21 cellular contexts compared by ENCODE assay signal in genomic region chr15:60044636-60045273, GRCh38. TPM values are rescaled to one million over a fixed set of nuclear protein-coding genes. Genes with fewer than 3 reads are reported as not detected.
DNase-seq lines count a peak whose midpoint lies in the region; ATAC-seq, FAIRE-seq and TF ChIP-seq lines count a peak whose summit lies in the region.
"Had no signal": no experiment of that assay in that cellular context is flagged by ENCODE, and none has a peak within 500 bp of the region (broad histone marks: within the 10 kb centered on the region; RNA-seq: fewer than 3 reads in every experiment).

No MANE protein-coding gene starts in this region.

- DNase-seq in stimulated activated CD4-positive, alpha-beta T cell treated with anti-CD3 and anti-CD28 coated beads, Interleukin-15, amount 100 ng/mL, for 24 hours, result peak; percentile 20
- no peak for DNase-seq in stimulated activated CD4-positive, alpha-beta T cell treated with anti-CD3 and anti-CD28 coated beads, Interleukin-2, amount 100 ng/mL, for 24 hours
- DNase-seq in MM.1S, result peak; percentile 70
- peak; percentile 33 for DNase-seq in activated T-helper 2 cell treated with anti-CD3 and anti-CD28 coated beads, Interferon-gamma antibody, Interleukin-2, Interleukin-4, amounts not matched to agents 10 μg/mL and 5 μg/mL and 100 μg/mL, durations not matched to agents 14 hours and 24 hours and 36 hours (ENCODE audit: low spot score)
- no peak for DNase-seq in kidney
- DNase-seq: cortex of kidney, DMS153, erythroblast, GOT3, Kasumi-1, mucosa of descending colon, NCI-H2081 treated with DMSO at 0.1 percent for 48 hours, SHP77 treated with DMSO at 0.1 percent for 48 hours had no signal

- H4K20me1 ChIP-seq in MM.1S (ENCODE audit: insufficient read depth, low read length), result no peaks in the 10 kb centered on the region

- no peaks in the 10 kb centered on the region for H3K79me2 ChIP-seq in MM.1S (ENCODE audit: low read length)

- H2AFZ ChIP-seq in MM.1S (ENCODE audit: low read length), result peak overlapping the region; percentile 31

- H3K9me2 ChIP-seq in MM.1S (replicated peaks; ENCODE audit: insufficient read depth, low read length), result no peaks in the 10 kb centered on the region

- no peak for FAIRE-seq in kidney (lab: Jason Lieb, UNC)
- FAIRE-seq: astrocyte, keratinocyte had no signal

- intact Hi-C loops in activated T-helper 2 cell treated with anti-CD3 and anti-CD28 coated beads, Interferon-gamma antibody, Interleukin-2, Interleukin-4, amounts not matched to agents 10 μg/mL and 5 μg/mL and 100 μg/mL, durations not matched to agents 14 hours and 24 hours and 36 hours (cut with micrococcal nuclease), result loop anchor here (1.0 to 2.0 kb wide), 6 partner anchors 26 to 125 kb away; no protein-coding TSS in a partner anchor
- intact Hi-C loops in kidney (cut with DNase I), result no loop called here

- H3K36me3 Mint-ChIP-seq in activated T-helper 2 cell treated with anti-CD3 and anti-CD28 coated beads, Interferon-gamma antibody, Interleukin-2, Interleukin-4, amounts not matched to agents 10 μg/mL and 5 μg/mL and 100 μg/mL, durations not matched to agents 14 hours and 24 hours and 36 hours (ENCODE audit: low read depth), result peaks cover 5% of the 10 kb centered on the region
- no peaks in the 10 kb centered on the region for H3K36me3 Mint-ChIP-seq in stimulated activated naive CD8-positive, alpha-beta T cell treated with anti-CD3 and anti-CD28 coated beads, Interleukin-15, Interleukin-2, amounts not matched to agents 100 ng/mL and 50 ng/mL, for 24 hours (ENCODE audit: low read depth)

- H3K27ac ChIP-seq in MM.1S (ENCODE audit: low read length) (peak overlapping the region; percentile 5; the same call in 1 of the 2 replicates), kidney (ENCODE audit: low read depth in 2 of 2, low read length in 2 of 2) (no peak overlapping the region)

- H3K36me3 ChIP-seq in MM.1S (replicated peaks; ENCODE audit: insufficient read depth, low read length), result no peaks in the 10 kb centered on the region
- no peaks in the 10 kb centered on the region for H3K36me3 ChIP-seq in kidney (ENCODE audit: control insufficient read depth in 1 of 2, insufficient read depth in 2 of 2, low read length in 2 of 2)

- H3K27me3 ChIP-seq in MM.1S (replicated peaks; ENCODE audit: insufficient read depth, low read length), result no peaks in the 10 kb centered on the region

- H3K27me3 Mint-ChIP-seq in activated T-helper 2 cell treated with anti-CD3 and anti-CD28 coated beads, Interferon-gamma antibody, Interleukin-2, Interleukin-4, amounts not matched to agents 10 μg/mL and 5 μg/mL and 100 μg/mL, durations not matched to agents 14 hours and 24 hours and 36 hours (ENCODE audit: low read depth), result no peaks in the 10 kb centered on the region
- H3K27me3 Mint-ChIP-seq in stimulated activated naive CD8-positive, alpha-beta T cell treated with anti-CD3 and anti-CD28 coated beads, Interleukin-15, Interleukin-2, amounts not matched to agents 100 ng/mL and 50 ng/mL, for 24 hours, result peaks cover 7% of the 10 kb centered on the region

- H3K4me1 Mint-ChIP-seq in activated T-helper 2 cell treated with anti-CD3 and anti-CD28 coated beads, Interferon-gamma antibody, Interleukin-2, Interleukin-4, amounts not matched to agents 10 μg/mL and 5 μg/mL and 100 μg/mL, durations not matched to agents 14 hours and 24 hours and 36 hours (ENCODE audit: low read depth), result peaks cover 24% of the 10 kb centered on the region
- peaks cover 21% of the 10 kb centered on the region for H3K4me1 Mint-ChIP-seq in stimulated activated naive CD8-positive, alpha-beta T cell treated with anti-CD3 and anti-CD28 coated beads, Interleukin-15, Interleukin-2, amounts not matched to agents 100 ng/mL and 50 ng/mL, for 24 hours (ENCODE audit: low read depth)

- H3K9ac ChIP-seq in MM.1S (ENCODE audit: low read length) (no peak overlapping the region), kidney (ENCODE audit: low read length in 2 of 2) (no peak overlapping the region)

- TF ChIP-seq CTCF in MM.1S (IDR thresholded peaks at IDR 0.05; ENCODE audit: low read length), result no peak
- no peak for TF ChIP-seq CTCF in kidney (IDR thresholded peaks at IDR 0.05; ENCODE audit: borderline replicate concordance, extremely low read depth, insufficient read depth)

- peak overlapping the region; percentile 13 for H3K4me3 Mint-ChIP-seq in activated T-helper 2 cell treated with anti-CD3 and anti-CD28 coated beads, Interferon-gamma antibody, Interleukin-2, Interleukin-4, amounts not matched to agents 10 μg/mL and 5 μg/mL and 100 μg/mL, durations not matched to agents 14 hours and 24 hours and 36 hours (ENCODE audit: low read depth)
- peak overlapping the region; percentile 35 for H3K4me3 Mint-ChIP-seq in stimulated activated naive CD8-positive, alpha-beta T cell treated with anti-CD3 and anti-CD28 coated beads, Interleukin-15, Interleukin-2, amounts not matched to agents 100 ng/mL and 50 ng/mL, for 24 hours

- peak overlapping the region; percentile 77 for H3K27ac Mint-ChIP-seq in activated T-helper 2 cell treated with anti-CD3 and anti-CD28 coated beads, Interferon-gamma antibody, Interleukin-2, Interleukin-4, amounts not matched to agents 10 μg/mL and 5 μg/mL and 100 μg/mL, durations not matched to agents 14 hours and 24 hours and 36 hours
- peak overlapping the region; percentile 50 for H3K27ac Mint-ChIP-seq in stimulated activated naive CD8-positive, alpha-beta T cell treated with anti-CD3 and anti-CD28 coated beads, Interleukin-15, Interleukin-2, amounts not matched to agents 100 ng/mL and 50 ng/mL, for 24 hours

- peak overlapping the region; percentile 38; the same call in 1 of the 2 replicates for H3K4me2 ChIP-seq in MM.1S (ENCODE audit: low read depth, low read length)

- H3K4me3 ChIP-seq in MM.1S (ENCODE audit: low read length), result no peak overlapping the region
- H3K4me3 ChIP-seq in kidney (ENCODE audit: low read length in 2 of 2), result no peak overlapping the region
- H3K4me3 ChIP-seq: mucosa of descending colon had no signal

- peaks cover 14% of the 10 kb centered on the region for H3K9me3 Mint-ChIP-seq in activated T-helper 2 cell treated with anti-CD3 and anti-CD28 coated beads, Interferon-gamma antibody, Interleukin-2, Interleukin-4, amounts not matched to agents 10 μg/mL and 5 μg/mL and 100 μg/mL, durations not matched to agents 14 hours and 24 hours and 36 hours
- H3K9me3 Mint-ChIP-seq in stimulated activated naive CD8-positive, alpha-beta T cell treated with anti-CD3 and anti-CD28 coated beads, Interleukin-15, Interleukin-2, amounts not matched to agents 100 ng/mL and 50 ng/mL, for 24 hours, result peaks cover 4% of the 10 kb centered on the region

- H3K4me1 ChIP-seq in MM.1S (ENCODE audit: low read length), result peaks cover 6% of the 10 kb centered on the region
- no peaks in the 10 kb centered on the region for H3K4me1 ChIP-seq in kidney (ENCODE audit: control insufficient read depth in 1 of 2, insufficient read depth in 1 of 2, low read depth in 1 of 2, low read length in 2 of 2)

- no peaks in the 10 kb centered on the region for H3F3A ChIP-seq in MM.1S (ENCODE audit: insufficient read depth, low read length)

- ATAC-seq in GM18909 (IDR thresholded peaks at IDR 0.05; ENCODE audit: poor library complexity, unreplicated experiment) (no peak), GM18511 (IDR thresholded peaks at IDR 0.05; ENCODE audit: unreplicated experiment) (no peak)
- ATAC-seq: mucosa of descending colon had no signal

- H3K9me3 ChIP-seq in MM.1S (replicated peaks; ENCODE audit: insufficient read depth, low read length) (no peaks in the 10 kb centered on the region), kidney (ENCODE audit: control insufficient read depth in 1 of 2, low read length in 2 of 2) (peaks cover 0 to under 1% of the 10 kb centered on the region in 2 donors)

RNA-seq across cellular contexts. Expression of gene FOXB1, which starts 40.6 kb away (rescaled TPM):
- total RNA-seq in activated T-helper 2 cell treated with anti-CD3 and anti-CD28 coated beads, Interferon-gamma antibody, Interleukin-2, Interleukin-4, amounts not matched to agents 10 μg/mL and 5 μg/mL and 100 μg/mL, durations not matched to agents 14 hours and 24 hours and 36 hours, result 11.8 and 12.7 TPM in 2 replicates
- total RNA-seq in kidney, result not detected
- not detected for polyA plus RNA-seq in kidney (ENCODE audit: insufficient read depth, low read depth, low replicate concordance)
- total RNA-seq: mucosa of descending colon, osteocyte, skeletal muscle tissue, temporal lobe had no signal
- polyA plus RNA-seq: keratinocyte had no signal

Comparison
In these comparisons a context has a peak if more than half of its experiments do, and no peak if none do; other contexts are left out.
1. DNase-seq: peak in stimulated activated CD4-positive, alpha-beta T cell treated with anti-CD3 and anti-CD28 coated beads, Interleukin-15, amount 100 ng/mL, for 24 hours (single experiment), MM.1S (single experiment) and activated T-helper 2 cell treated with anti-CD3 and anti-CD28 coated beads, Interferon-gamma antibody, Interleukin-2, Interleukin-4, amounts not matched to agents 10 μg/mL and 5 μg/mL and 100 μg/mL, durations not matched to agents 14 hours and 24 hours and 36 hours (single experiment); none in stimulated activated CD4-positive, alpha-beta T cell treated with anti-CD3 and anti-CD28 coated beads, Interleukin-2, amount 100 ng/mL, for 24 hours (0 of 2) and kidney (single experiment).
2. RNA of gene FOXB1, which starts 40.6 kb away (total RNA-seq): 11.8 to 12.7 TPM in activated T-helper 2 cell treated with anti-CD3 and anti-CD28 coated beads, Interferon-gamma antibody, Interleukin-2, Interleukin-4, amounts not matched to agents 10 μg/mL and 5 μg/mL and 100 μg/mL, durations not matched to agents 14 hours and 24 hours and 36 hours; not detected in kidney (single experiment); every median in the first group is over 10 times any median in the second.